ENCODE assay signal across 18 cellular contexts in genomic region chr5:10856071-10856470, GRCh38.
"Had no signal": no experiment of that assay in that cellular context is flagged by ENCODE, and none has a peak within 500 bp of the region (broad histone marks: within the 10 kb centered on the region; RNA-seq: fewer than 3 reads in every experiment).

No MANE protein-coding gene starts in this region.

- DNase-seq: activated CD4-positive, alpha-beta memory T cell treated with anti-CD3 and anti-CD28 coated beads, Interleukin-2, amount 10 ng/mL, durations not matched to agents 7 days and 5 days; activated CD4-positive, alpha-beta T cell treated with anti-CD3 and anti-CD28 coated beads for 48 hours; activated CD4-positive, CD25-positive, alpha-beta regulatory T cell; activated CD8-positive, alpha-beta memory T cell treated with anti-CD3 and anti-CD28 coated beads, Interleukin-2, amount 10 ng/mL, durations not matched to agents 7 days and 5 days; activated naive CD4-positive, alpha-beta T cell treated with anti-CD3 and anti-CD28 coated beads for 36 hours; central memory CD4-positive, alpha-beta T cell; gastrocnemius medialis; heart right ventricle; left lung; mucosa of descending colon; naive thymus-derived CD8-positive, alpha-beta T cell; retina; stimulated activated CD4-positive, alpha-beta T cell treated with anti-CD3 and anti-CD28 coated beads, Interleukin-2, amount 100 ng/mL, for 24 hours; stimulated activated naive CD4-positive, alpha-beta T cell treated with Interleukin-2 at 50 U/mL for 16 hours; T-helper 9 cell; thyroid gland had no signal

- H3K27ac ChIP-seq: brain microvascular endothelial cell, gastrocnemius medialis, heart right ventricle, left lung, thyroid gland had no signal

- H3K4me1 ChIP-seq: gastrocnemius medialis had no signal

- H3K4me1 Mint-ChIP-seq: activated CD4-positive, alpha-beta memory T cell treated with anti-CD3 and anti-CD28 coated beads, Interleukin-2, amount 10 ng/mL, durations not matched to agents 7 days and 5 days; activated CD8-positive, alpha-beta memory T cell treated with anti-CD3 and anti-CD28 coated beads, Interleukin-2, amount 10 ng/mL, durations not matched to agents 7 days and 5 days; activated T-helper 17 cell treated with anti-CD3 and anti-CD28 coated beads, Interleukin-2, amount 50 U/mL, for 72 hours had no signal

- H3K4me3 ChIP-seq: gastrocnemius medialis, left lung, mucosa of descending colon, thyroid gland had no signal

- H3K27me3 ChIP-seq: brain microvascular endothelial cell, thyroid gland had no signal

- H3K4me3 Mint-ChIP-seq: activated CD4-positive, alpha-beta memory T cell treated with anti-CD3 and anti-CD28 coated beads, Interleukin-2, amount 10 ng/mL, durations not matched to agents 7 days and 5 days; activated CD8-positive, alpha-beta memory T cell treated with anti-CD3 and anti-CD28 coated beads, Interleukin-2, amount 10 ng/mL, durations not matched to agents 7 days and 5 days; activated naive CD4-positive, alpha-beta T cell treated with anti-CD3 and anti-CD28 coated beads for 36 hours; activated T-helper 17 cell treated with anti-CD3 and anti-CD28 coated beads, Interleukin-2, amount 50 U/mL, for 72 hours had no signal

- H3K27ac Mint-ChIP-seq: activated CD4-positive, alpha-beta memory T cell treated with anti-CD3 and anti-CD28 coated beads, Interleukin-2, amount 10 ng/mL, durations not matched to agents 7 days and 5 days; activated CD8-positive, alpha-beta memory T cell treated with anti-CD3 and anti-CD28 coated beads, Interleukin-2, amount 10 ng/mL, durations not matched to agents 7 days and 5 days; activated naive CD4-positive, alpha-beta T cell treated with anti-CD3 and anti-CD28 coated beads for 36 hours; activated T-helper 17 cell treated with anti-CD3 and anti-CD28 coated beads, Interleukin-2, amount 50 U/mL, for 72 hours; naive thymus-derived CD8-positive, alpha-beta T cell had no signal

- H3K36me3 Mint-ChIP-seq: activated CD8-positive, alpha-beta memory T cell treated with anti-CD3 and anti-CD28 coated beads, Interleukin-2, amount 10 ng/mL, durations not matched to agents 7 days and 5 days had no signal

- H3K36me3 ChIP-seq: brain microvascular endothelial cell, gastrocnemius medialis, heart right ventricle, left lung, thyroid gland had no signal

- H3K9me3 Mint-ChIP-seq: activated CD4-positive, alpha-beta memory T cell treated with anti-CD3 and anti-CD28 coated beads, Interleukin-2, amount 10 ng/mL, durations not matched to agents 7 days and 5 days; activated naive CD4-positive, alpha-beta T cell treated with anti-CD3 and anti-CD28 coated beads for 36 hours; activated T-helper 17 cell treated with anti-CD3 and anti-CD28 coated beads, Interleukin-2, amount 50 U/mL, for 72 hours; naive thymus-derived CD8-positive, alpha-beta T cell had no signal

- H3K9me3 ChIP-seq: gastrocnemius medialis, heart right ventricle, left lung, mucosa of descending colon, thyroid gland had no signal

- ATAC-seq: activated CD8-positive, alpha-beta memory T cell treated with anti-CD3 and anti-CD28 coated beads, Interleukin-2, amount 10 ng/mL, durations not matched to agents 7 days and 5 days; activated T-helper 17 cell treated with anti-CD3 and anti-CD28 coated beads, Interleukin-2, amount 50 U/mL, for 72 hours; gastrocnemius medialis; mucosa of descending colon; naive thymus-derived CD8-positive, alpha-beta T cell had no signal
